8 cellular contexts compared by ENCODE assay signal in genomic region chr2:26245810-26246209, GRCh38. TPM values are rescaled to one million over a fixed set of nuclear protein-coding genes. Genes with fewer than 3 reads are reported as not detected.
A peak's percentile ranks its signal among the peaks of the same experiment; 100 is the strongest.
DNase-seq lines count a peak whose midpoint lies in the region; ATAC-seq and TF ChIP-seq lines count a peak whose summit lies in the region.

No MANE protein-coding gene starts in this region.

- H3K4me2 ChIP-seq in parathyroid adenoma (ENCODE audit: low read length): peak overlapping the region; percentile 73

- no peaks in the 10 kb centered on the region for H3K27me3 ChIP-seq in Peyer's patch
- H3K27me3 ChIP-seq in parathyroid adenoma (ENCODE audit: control insufficient read depth, insufficient read depth, low read length): no peaks in the 10 kb centered on the region

- no peak overlapping the region for H2AFZ ChIP-seq in parathyroid adenoma

- TF ChIP-seq CTCF in Peyer's patch (IDR thresholded peaks at IDR 0.05) (no peak), epithelial cell of esophagus (IDR thresholded peaks at IDR 0.05; ENCODE audit: insufficient read depth, low read depth, low read length, missing control alignments) (no peak), parathyroid adenoma (IDR thresholded peaks at IDR 0.05) (no peak)

- peak; percentile 20 for DNase-seq in activated CD4-positive, alpha-beta T cell treated with anti-CD3 and anti-CD28 coated beads, Interleukin-2, amount 10 ng/mL, durations not matched to agents 7 days and 5 days
- DNase-seq in activated CD4-positive, alpha-beta T cell treated with anti-CD3 and anti-CD28 coated beads, Interleukin-2, amount 50 U/mL, for 1 hour: no peak
- DNase-seq in Peyer's patch: no peak
- DNase-seq in epithelial cell of esophagus (ENCODE audit: low read depth): peak; percentile 20
- DNase-seq in activated CD4-positive, CD25-positive, alpha-beta regulatory T cell (lab: John Stamatoyannopoulos, UW): no peak
- DNase-seq in NCI-H1417 treated with DMSO at 0.1 percent for 48 hours (lab: John Stamatoyannopoulos, UW): no peak

- H3K27ac Mint-ChIP-seq in activated CD4-positive, alpha-beta T cell treated with anti-CD3 and anti-CD28 coated beads, Interleukin-2, amount 10 ng/mL, durations not matched to agents 7 days and 5 days: peak overlapping the region; percentile 100

- H3K9me3 Mint-ChIP-seq in activated CD4-positive, alpha-beta T cell treated with anti-CD3 and anti-CD28 coated beads, Interleukin-2, amount 10 ng/mL, durations not matched to agents 7 days and 5 days: no peaks in the 10 kb centered on the region

- H3K4me1 ChIP-seq in Peyer's patch (peaks cover 0 to 42% (median 2%) of the 10 kb centered on the region in 4 donors), parathyroid adenoma (peaks cover 11% of the 10 kb centered on the region)

- peak overlapping the region; percentile 62 to 93 (median 80) for H3K4me3 ChIP-seq in Peyer's patch
- peak overlapping the region; percentile 90 for H3K4me3 ChIP-seq in epithelial cell of esophagus (ENCODE audit: low read length)
- H3K4me3 ChIP-seq in parathyroid adenoma (ENCODE audit: low read depth, low read length): peak overlapping the region; percentile 91

- no peaks in the 10 kb centered on the region for H3K27me3 Mint-ChIP-seq in activated CD4-positive, alpha-beta T cell treated with anti-CD3 and anti-CD28 coated beads, Interleukin-2, amount 10 ng/mL, durations not matched to agents 7 days and 5 days

- peaks cover 41% of the 10 kb centered on the region for H3K4me1 Mint-ChIP-seq in activated CD4-positive, alpha-beta T cell treated with anti-CD3 and anti-CD28 coated beads, Interleukin-2, amount 10 ng/mL, durations not matched to agents 7 days and 5 days

- POLR2A ChIA-PET in activated CD4-positive, alpha-beta T cell treated with anti-CD3 and anti-CD28 coated beads, Interleukin-2, amount 10 ng/mL, durations not matched to agents 7 days and 5 days (lab: Charles Lee): interaction anchor here (1.3 kb wide), 1 partner anchor 61 kb away, joined by 3 read pairs; no protein-coding TSS in a partner anchor

- H3K9me3 ChIP-seq in Peyer's patch: no peaks in the 10 kb centered on the region
- no peaks in the 10 kb centered on the region for H3K9me3 ChIP-seq in parathyroid adenoma (ENCODE audit: control insufficient read depth, low read length)

- no peak overlapping the region for H3K9ac ChIP-seq in parathyroid adenoma

- no peak for TF ChIP-seq POLR2A in Peyer's patch (IDR thresholded peaks at IDR 0.05)

- ATAC-seq in HG02763 (IDR thresholded peaks at IDR 0.05; ENCODE audit: unreplicated experiment): peak; percentile 31

- H3K27ac ChIP-seq in Peyer's patch (peak overlapping the region in 3 of 4 donors; percentile 95 to 97 (median 95)), parathyroid adenoma (peak overlapping the region; percentile 98)

- peaks cover 4% of the 10 kb centered on the region for H3K36me3 Mint-ChIP-seq in activated CD4-positive, alpha-beta T cell treated with anti-CD3 and anti-CD28 coated beads, Interleukin-2, amount 10 ng/mL, durations not matched to agents 7 days and 5 days (ENCODE audit: low read depth)

- peaks cover 60% of the 10 kb centered on the region for H3K79me2 ChIP-seq in parathyroid adenoma

- CTCF ChIA-PET in activated CD4-positive, alpha-beta T cell treated with anti-CD3 and anti-CD28 coated beads, Interleukin-2, amount 10 ng/mL, durations not matched to agents 7 days and 5 days (lab: Charles Lee): interaction anchor here (1.2 to 1.9 kb wide), 3 partner anchors 10 to 22 kb away, joined by 3 to 7 read pairs (median 6); no protein-coding TSS in a partner anchor

- no peaks in the 10 kb centered on the region for H3K36me3 ChIP-seq in Peyer's patch
- no peaks in the 10 kb centered on the region for H3K36me3 ChIP-seq in parathyroid adenoma (ENCODE audit: control insufficient read depth, insufficient read depth, low read length)

- H3K4me3 Mint-ChIP-seq in activated CD4-positive, alpha-beta T cell treated with anti-CD3 and anti-CD28 coated beads, Interleukin-2, amount 10 ng/mL, durations not matched to agents 7 days and 5 days: peak overlapping the region; percentile 95

RNA-seq across cellular contexts. Expression of gene HADHB, which starts 1.1 kb away (rescaled TPM):
- 10 to 100 TPM; 65.2 to 72.7 TPM for total RNA-seq in activated CD4-positive, alpha-beta T cell treated with anti-CD3 and anti-CD28 coated beads, Interleukin-2, amount 10 ng/mL, durations not matched to agents 7 days and 5 days
- 100 to 1,000 TPM; 120 to 413 (median 251) TPM for total RNA-seq in Peyer's patch

RNA-seq across cellular contexts. Expression of gene HADHA, which starts 1.4 kb away (rescaled TPM):
- total RNA-seq in activated CD4-positive, alpha-beta T cell treated with anti-CD3 and anti-CD28 coated beads, Interleukin-2, amount 10 ng/mL, durations not matched to agents 7 days and 5 days: 100 to 1,000 TPM; 117 to 124 TPM
- total RNA-seq in Peyer's patch: 100 to 1,000 TPM; 105 to 438 (median 267) TPM

Comparison
In these comparisons a context has a peak if more than half of its experiments do, and no peak if none do; other contexts are left out.
1. DNase-seq: peak in activated CD4-positive, alpha-beta T cell treated with anti-CD3 and anti-CD28 coated beads, Interleukin-2, amount 10 ng/mL, durations not matched to agents 7 days and 5 days (single experiment) and epithelial cell of esophagus (single experiment); none in activated CD4-positive, alpha-beta T cell treated with anti-CD3 and anti-CD28 coated beads, Interleukin-2, amount 50 U/mL, for 1 hour (single experiment), Peyer's patch (0 of 3), activated CD4-positive, CD25-positive, alpha-beta regulatory T cell (0 of 4) and NCI-H1417 treated with DMSO at 0.1 percent for 48 hours (single experiment).
2. Peak in every context shown above with its lines, with median percentiles within 50 percentile points of each other: H3K4me3 ChIP-seq.